ENCODE assay signal across 25 cellular contexts in genomic region chr3:68866157-68866556, GRCh38.
DNase-seq lines count a peak whose midpoint lies in the region; ATAC-seq and TF ChIP-seq lines count a peak whose summit lies in the region.
"Had no signal": no experiment of that assay in that cellular context is flagged by ENCODE, and none has a peak within 500 bp of the region (broad histone marks: within the 10 kb centered on the region; RNA-seq: fewer than 3 reads in every experiment).

No MANE protein-coding gene starts in this region.

- H3K27me3 ChIP-seq in WERI-Rb-1 (ENCODE audit: insufficient read depth, low read depth, severe bottlenecking), result no peaks in the 10 kb centered on the region
- H3K27me3 ChIP-seq in left lung, result peaks cover 0 to 8% of the 10 kb centered on the region in 2 donors
- H3K27me3 ChIP-seq: MG63, uterus had no signal

- intact Hi-C loops in left lung (cut with DNase I), result no loop called here

- H3K4me3 ChIP-seq in WERI-Rb-1 (ENCODE audit: low read depth, low read length), result no peak overlapping the region
- no peak overlapping the region for H3K4me3 ChIP-seq in left lung
- H3K4me3 ChIP-seq: heart left ventricle, MG63, uterus had no signal

- H3K27ac ChIP-seq in WERI-Rb-1 (no peak overlapping the region), left lung (no peak overlapping the region)
- H3K27ac ChIP-seq: heart left ventricle, HL-60, uterus had no signal

- peak; percentile 58 for TF ChIP-seq CTCF in WERI-Rb-1 (IDR thresholded peaks at IDR 0.05; ENCODE audit: low read depth, low read length)
- no peak for TF ChIP-seq CTCF in left lung (IDR thresholded peaks at IDR 0.05)

- H3K36me3 ChIP-seq in WERI-Rb-1 (no peaks in the 10 kb centered on the region), left lung (no peaks in the 10 kb centered on the region)
- H3K36me3 ChIP-seq: heart left ventricle, MG63, uterus had no signal

- peak; percentile 29 for ATAC-seq in left lung
- ATAC-seq in HG02970 (IDR thresholded peaks at IDR 0.05; ENCODE audit: low FRiP score, unreplicated experiment), result no peak
- ATAC-seq: activated T-helper 17 cell treated with anti-CD3 and anti-CD28 coated beads, Interleukin-2, amount 50 U/mL, for 72 hours; heart left ventricle; right cardiac atrium had no signal

- DNase-seq in DMS53 (lab: John Stamatoyannopoulos, UW) (peak; percentile 3), DMS53 treated with DMSO at 0.1 percent for 48 hours (lab: John Stamatoyannopoulos, UW; ENCODE audit: unreplicated experiment) (no peak), HS-5 (ENCODE audit: low read depth) (peak; percentile 5), WERI-Rb-1 (peak; percentile 16), left lung (no peak), OCI-M2 (lab: John Stamatoyannopoulos, UW; ENCODE audit: unreplicated experiment) (no peak), NCI-H2196 treated with DMSO at 0.1 percent for 48 hours (lab: John Stamatoyannopoulos, UW; ENCODE audit: unreplicated experiment) (no peak)
- DNase-seq: 8988T; activated CD4-positive, alpha-beta T cell treated with anti-CD3 and anti-CD28 coated beads, Interleukin-2, amount 50 U/mL, for 1 hour; activated naive CD8-positive, alpha-beta T cell treated with anti-CD3 and anti-CD28 coated beads, Interleukin-2, amount 10 ng/mL, durations not matched to agents 7 days and 5 days; Calu3; GF-D8; heart left ventricle; MG63; NCI-H187; NCI-H446 treated with DMSO at 0.1 percent for 48 hours; occipital lobe; OCI-M1; right cardiac atrium; SHP77 treated with DMSO at 0.1 percent for 48 hours; stimulated activated CD4-positive, alpha-beta T cell treated with anti-CD3 and anti-CD28 coated beads, Interleukin-15, amount 100 ng/mL, for 24 hours; uterus had no signal

- H3K4me1 ChIP-seq in left lung, result no peaks in the 10 kb centered on the region
- H3K4me1 ChIP-seq: heart left ventricle, uterus had no signal

- H3K9me3 ChIP-seq in WERI-Rb-1 (ENCODE audit: severe bottlenecking) (peaks cover 4% of the 10 kb centered on the region), left lung (peaks cover 0 to 12% of the 10 kb centered on the region in 2 donors)
- H3K9me3 ChIP-seq: MG63, uterus had no signal

Comparison
In these comparisons a context has a peak if more than half of its experiments do, and no peak if none do; other contexts are left out.
1. DNase-seq: peak in DMS53 (single experiment), HS-5 (single experiment) and WERI-Rb-1 (single experiment); none in DMS53 treated with DMSO at 0.1 percent for 48 hours (single experiment), left lung (0 of 2), OCI-M2 (single experiment) and NCI-H2196 treated with DMSO at 0.1 percent for 48 hours (single experiment).